17 cellular contexts compared by ENCODE assay signal in genomic region chr12:47209014-47209413, GRCh38.
DNase-seq lines count a peak whose midpoint lies in the region; ATAC-seq, FAIRE-seq and TF ChIP-seq lines count a peak whose summit lies in the region.
"Had no signal": no experiment of that assay in that cellular context is flagged by ENCODE, and none has a peak within 500 bp of the region (broad histone marks: within the 10 kb centered on the region; RNA-seq: fewer than 3 reads in every experiment).

No MANE protein-coding gene starts in this region.

- H4K5ac ChIP-seq in IMR-90 (ENCODE audit: low read depth, low read length): no peak overlapping the region

- no peak overlapping the region for H3K56ac ChIP-seq in IMR-90 (ENCODE audit: extremely low read depth, insufficient read depth, low read length)

- peaks cover 88% of the 10 kb centered on the region for H3K36me3 Mint-ChIP-seq in activated CD4-positive, alpha-beta T cell treated with anti-CD3 and anti-CD28 coated beads for 36 hours (ENCODE audit: low read depth)
- H3K36me3 Mint-ChIP-seq in activated T-helper 1 cell treated with anti-CD3 and anti-CD28 coated beads, Interleukin-12 subunit alpha, Interleukin-12 subunit beta, Interleukin-2, Interleukin-4 antibody, amounts not matched to agents 30 ng/mL and 10 ng/mL and 1 ng/mL, durations not matched to agents 14 hours and 24 hours and 36 hours (ENCODE audit: low read depth): peaks cover 70% of the 10 kb centered on the region
- peaks cover 13 to 74% (median 66%) of the 10 kb centered on the region in 5 donors for H3K36me3 Mint-ChIP-seq in naive thymus-derived CD4-positive, alpha-beta T cell

- no peak overlapping the region for H3K9ac ChIP-seq in IMR-90 (ENCODE audit: low read depth, low read length)

- TF ChIP-seq POLR2A in IMR-90 (IDR thresholded peaks at IDR 0.05; ENCODE audit: low read depth, low read length): no peak

- no peak overlapping the region for H2BK5ac ChIP-seq in IMR-90 (ENCODE audit: low read depth, low read length, poor library complexity, severe bottlenecking)

- H2AK9ac ChIP-seq in IMR-90 (replicated peaks; ENCODE audit: low read depth, low read length, poor library complexity): no peak overlapping the region

- peaks cover 11% of the 10 kb centered on the region for H3K9me1 ChIP-seq in IMR-90 (ENCODE audit: insufficient read depth, low read length)

- H2BK20ac ChIP-seq in IMR-90 (ENCODE audit: low read depth, low read length): no peak overlapping the region

- H3K4me1 Mint-ChIP-seq in activated CD4-positive, alpha-beta T cell treated with anti-CD3 and anti-CD28 coated beads for 36 hours: peaks cover 82% of the 10 kb centered on the region
- H3K4me1 Mint-ChIP-seq in activated T-helper 1 cell treated with anti-CD3 and anti-CD28 coated beads, Interleukin-12 subunit alpha, Interleukin-12 subunit beta, Interleukin-2, Interleukin-4 antibody, amounts not matched to agents 30 ng/mL and 10 ng/mL and 1 ng/mL, durations not matched to agents 14 hours and 24 hours and 36 hours (ENCODE audit: low read depth): peaks cover 88% of the 10 kb centered on the region
- H3K4me1 Mint-ChIP-seq in naive thymus-derived CD4-positive, alpha-beta T cell: peaks cover 44 to 82% (median 74%) of the 10 kb centered on the region in 7 donors

- H3K14ac ChIP-seq in IMR-90 (replicated peaks; ENCODE audit: low read depth, low read length): no peak overlapping the region

- H3K27ac ChIP-seq in IMR-90 (ENCODE audit: insufficient read depth, low read length): no peak overlapping the region
- peak overlapping the region; percentile 76 for H3K27ac ChIP-seq in naive thymus-derived CD4-positive, alpha-beta T cell (ENCODE audit: low read depth, low read length)
- no peak overlapping the region for H3K27ac ChIP-seq in small intestine (ENCODE audit: low read depth in 1 of 2, low read length in 1 of 2)

- H2BK15ac ChIP-seq in IMR-90 (ENCODE audit: low read depth, low read length): peak overlapping the region; percentile 27; the same call in 1 of the 3 replicates

- peak; percentile 21 for DNase-seq in activated CD4-positive, alpha-beta T cell treated with anti-CD3 and anti-CD28 coated beads for 36 hours
- DNase-seq in activated CD4-positive, alpha-beta T cell treated with anti-CD3 and anti-CD28 coated beads, Interleukin-2, amount 50 U/mL, for 4 hours: no peak
- DNase-seq in IMR-90 (no peak), small intestine (no peak)
- no peak for DNase-seq in activated T-helper 1 cell treated with anti-CD3 and anti-CD28 coated beads, Interleukin-12 subunit alpha, Interleukin-12 subunit beta, Interleukin-2, Interleukin-4 antibody, amounts not matched to agents 30 ng/mL and 10 ng/mL and 1 ng/mL, durations not matched to agents 14 hours and 24 hours and 36 hours (ENCODE audit: low spot score)
- DNase-seq in naive thymus-derived CD4-positive, alpha-beta T cell: no peak
- DNase-seq: 8988T; activated CD8-positive, alpha-beta memory T cell treated with anti-CD3 and anti-CD28 coated beads, Interleukin-2, amount 50 U/mL, for 4 hours; left lung; NCI-H2081; stomach had no signal

- no peak for TF ChIP-seq CTCF in IMR-90 (conservative IDR thresholded peaks at IDR 0.05; ENCODE audit: low read depth, low read length)

- H2AFZ ChIP-seq in IMR-90 (replicated peaks; ENCODE audit: low read length, poor library complexity): no peak overlapping the region

- H3K4me2 ChIP-seq in IMR-90 (ENCODE audit: low read depth, low read length): no peak overlapping the region
- H3K4me2 ChIP-seq: smooth muscle cell had no signal

- TF ChIP-seq RAD21 in IMR-90 (IDR thresholded peaks at IDR 0.05; ENCODE audit: low read length): no peak

- H3K36me3 ChIP-seq in IMR-90 (ENCODE audit: control insufficient read depth, insufficient read depth, low read length): no peaks in the 10 kb centered on the region
- peaks cover 26 to 42% (median 39%) of the 10 kb centered on the region in 3 experiments for H3K36me3 ChIP-seq in naive thymus-derived CD4-positive, alpha-beta T cell (ENCODE audit: control insufficient read depth in 2 of 3, insufficient read depth in 3 of 3, low read length in 3 of 3)
- H3K36me3 ChIP-seq in small intestine (ENCODE audit: control insufficient read depth in 2 of 2, insufficient read depth in 2 of 2, low read length in 2 of 2): no peaks in the 10 kb centered on the region
- H3K36me3 ChIP-seq: stomach had no signal

- peak overlapping the region; percentile 20; the same call in 1 of the 2 replicates for H2AK5ac ChIP-seq in IMR-90 (ENCODE audit: low read depth, low read length)

- H4K8ac ChIP-seq in IMR-90 (ENCODE audit: low read depth in 2 of 2, low read length in 2 of 2): 0 out of 4 replicates have a peak overlapping the region, but pooled peaks of 1 of the 2 experiments have one; percentile 49

- 0 out of 4 replicates have a peak, but pooled peaks cover 0 to 2% of the 10 kb centered on the region in 2 experiments for H3K79me1 ChIP-seq in IMR-90 (ENCODE audit: low read depth in 1 of 2, low read length in 2 of 2)

- H3K4me3 ChIP-seq in IMR-90 (ENCODE audit: insufficient read depth, low read depth, low read length) (no peak overlapping the region), small intestine (ENCODE audit: low read depth in 1 of 2, low read length in 2 of 2) (no peak overlapping the region)
- H3K4me3 ChIP-seq in naive thymus-derived CD4-positive, alpha-beta T cell (ENCODE audit: low read length): peak overlapping the region; percentile 42
- H3K4me3 ChIP-seq: left lung, smooth muscle cell, stomach had no signal

- H2BK120ac ChIP-seq in IMR-90 (ENCODE audit: low read depth, low read length): no peak overlapping the region

- intact Hi-C loops in activated CD4-positive, alpha-beta T cell treated with anti-CD3 and anti-CD28 coated beads for 36 hours (cut with DNase I, micrococcal nuclease): no loop called here
- intact Hi-C loops in IMR-90 (cut with micrococcal nuclease): no loop called here
- intact Hi-C loops in activated T-helper 1 cell treated with anti-CD3 and anti-CD28 coated beads, Interleukin-12 subunit alpha, Interleukin-12 subunit beta, Interleukin-2, Interleukin-4 antibody, amounts not matched to agents 30 ng/mL and 10 ng/mL and 1 ng/mL, durations not matched to agents 14 hours and 24 hours and 36 hours (cut with micrococcal nuclease): no loop called here
- intact Hi-C loops in naive thymus-derived CD4-positive, alpha-beta T cell (cut with micrococcal nuclease): no loop called here

- H4K20me1 ChIP-seq in IMR-90 (ENCODE audit: insufficient read depth, low read length): no peaks in the 10 kb centered on the region

- WGBS in IMR-90 (ENCODE audit: extremely low coverage in 2 of 2, insufficient read length in 1 of 2), 2 experiments: 85% methylated on average over 2 of the region's 6 CpGs; no CpG with 5 or more reads in 1 of the 2 experiments
- 92 to 98% (median 93%) methylated on average over 6 of the region's 6 CpGs for WGBS in small intestine, 3 donors

- FAIRE-seq in small intestine (lab: Jason Lieb, UNC): no peak
- FAIRE-seq: endometrium, urothelium cell line had no signal

- in situ Hi-C loops in IMR-90 (cut with MboI; ENCODE audit: low sequenced_read_pairs): no loop called here

- H3K18ac ChIP-seq in IMR-90 (ENCODE audit: low read depth, low read length): no peak overlapping the region

- peak overlapping the region; percentile 54 for H3K4me3 Mint-ChIP-seq in activated CD4-positive, alpha-beta T cell treated with anti-CD3 and anti-CD28 coated beads for 36 hours
- H3K4me3 Mint-ChIP-seq in activated T-helper 1 cell treated with anti-CD3 and anti-CD28 coated beads, Interleukin-12 subunit alpha, Interleukin-12 subunit beta, Interleukin-2, Interleukin-4 antibody, amounts not matched to agents 30 ng/mL and 10 ng/mL and 1 ng/mL, durations not matched to agents 14 hours and 24 hours and 36 hours: peak overlapping the region; percentile 70
- peak overlapping the region; percentile 55 to 100 (median 94) for H3K4me3 Mint-ChIP-seq in naive thymus-derived CD4-positive, alpha-beta T cell

- H3K27ac Mint-ChIP-seq in activated CD4-positive, alpha-beta T cell treated with anti-CD3 and anti-CD28 coated beads for 36 hours: peak overlapping the region; percentile 92
- peak overlapping the region; percentile 66 for H3K27ac Mint-ChIP-seq in activated T-helper 1 cell treated with anti-CD3 and anti-CD28 coated beads, Interleukin-12 subunit alpha, Interleukin-12 subunit beta, Interleukin-2, Interleukin-4 antibody, amounts not matched to agents 30 ng/mL and 10 ng/mL and 1 ng/mL, durations not matched to agents 14 hours and 24 hours and 36 hours
- H3K27ac Mint-ChIP-seq in naive thymus-derived CD4-positive, alpha-beta T cell: peak overlapping the region; percentile 41 to 98 (median 93)
- H3K27ac Mint-ChIP-seq: progenitor cell of endocrine pancreas had no signal

- H3K4ac ChIP-seq in IMR-90 (ENCODE audit: low read depth, low read length): no peak overlapping the region

- POLR2A ChIA-PET in activated CD4-positive, alpha-beta T cell treated with anti-CD3 and anti-CD28 coated beads for 36 hours (lab: Charles Lee): interaction anchor here (1.1 kb wide), 1 partner anchor 73 kb away, joined by 4 read pairs; no protein-coding TSS in a partner anchor
- POLR2A ChIA-PET in IMR-90 (lab: Charles Lee; ENCODE audit: unreplicated experiment): no interaction called here
- POLR2A ChIA-PET in naive thymus-derived CD4-positive, alpha-beta T cell (lab: Charles Lee): interaction anchor here (0.6 to 13.6 kb wide), 4 partner anchors 17 to 129 kb away, joined by 3 to 173 read pairs (median 20); partner anchors contain the start of genes AMIGO2 and PCED1B

- CTCF ChIA-PET in activated CD4-positive, alpha-beta T cell treated with anti-CD3 and anti-CD28 coated beads for 36 hours (lab: Charles Lee): interaction anchor here (2.0 kb wide), 1 partner anchor 17 kb away, joined by 6 read pairs; no protein-coding TSS in a partner anchor
- CTCF ChIA-PET in IMR-90 (lab: Yijun Ruan, JAX): no interaction called here
- CTCF ChIA-PET in naive thymus-derived CD4-positive, alpha-beta T cell (lab: Charles Lee): no interaction called here

- no peaks in the 10 kb centered on the region for H3K27me3 Mint-ChIP-seq in activated CD4-positive, alpha-beta T cell treated with anti-CD3 and anti-CD28 coated beads for 36 hours
- H3K27me3 Mint-ChIP-seq in activated T-helper 1 cell treated with anti-CD3 and anti-CD28 coated beads, Interleukin-12 subunit alpha, Interleukin-12 subunit beta, Interleukin-2, Interleukin-4 antibody, amounts not matched to agents 30 ng/mL and 10 ng/mL and 1 ng/mL, durations not matched to agents 14 hours and 24 hours and 36 hours (ENCODE audit: insufficient read depth): no peaks in the 10 kb centered on the region
- H3K27me3 Mint-ChIP-seq in naive thymus-derived CD4-positive, alpha-beta T cell: no peaks in the 10 kb centered on the region
- H3K27me3 Mint-ChIP-seq: progenitor cell of endocrine pancreas had no signal

- ATAC-seq in activated CD4-positive, alpha-beta T cell treated with anti-CD3 and anti-CD28 coated beads for 36 hours: no peak
- ATAC-seq in IMR-90 (ENCODE audit: low read depth): no peak
- ATAC-seq in naive thymus-derived CD4-positive, alpha-beta T cell: no peak
- ATAC-seq in GM21528 (IDR thresholded peaks at IDR 0.05; ENCODE audit: low FRiP score, unreplicated experiment): no peak
- ATAC-seq in GM21390 (IDR thresholded peaks at IDR 0.05; ENCODE audit: unreplicated experiment): no peak
- ATAC-seq: left lung had no signal

- BruUV-seq in IMR-90 (replicated peaks; lab: Mats Ljungman, UMichigan): no TSS peak

- no peaks in the 10 kb centered on the region for H3K27me3 ChIP-seq in IMR-90 (ENCODE audit: control insufficient read depth, insufficient read depth, low read length)
- H3K27me3 ChIP-seq in naive thymus-derived CD4-positive, alpha-beta T cell (ENCODE audit: control insufficient read depth in 2 of 2, insufficient read depth in 2 of 2, low read length in 2 of 2): no peaks in the 10 kb centered on the region
- H3K27me3 ChIP-seq in small intestine (ENCODE audit: control insufficient read depth in 2 of 2, insufficient read depth in 2 of 2, low read length in 2 of 2): no peaks in the 10 kb centered on the region
- H3K27me3 ChIP-seq: left lung, stomach had no signal

- peaks cover 2% of the 10 kb centered on the region; the same call in 1 of the 2 replicates for H3K4me1 ChIP-seq in IMR-90 (ENCODE audit: control insufficient read depth, insufficient read depth, low read length)
- H3K4me1 ChIP-seq in naive thymus-derived CD4-positive, alpha-beta T cell (ENCODE audit: control insufficient read depth in 2 of 2, insufficient read depth in 2 of 2, low read length in 2 of 2): peaks cover 68 to 70% of the 10 kb centered on the region in 2 donors
- H3K4me1 ChIP-seq in small intestine (ENCODE audit: control insufficient read depth in 2 of 2, insufficient read depth in 1 of 2, low read depth in 1 of 2, low read length in 1 of 2): peaks cover 3 to 5% of the 10 kb centered on the region in 2 donors

- H3K9me3 ChIP-seq in IMR-90 (ENCODE audit: control insufficient read depth, insufficient read depth, low read length): peaks cover 3% of the 10 kb centered on the region; the same call in 1 of the 2 replicates
- no peaks in the 10 kb centered on the region for H3K9me3 ChIP-seq in naive thymus-derived CD4-positive, alpha-beta T cell (ENCODE audit: control insufficient read depth in 2 of 3, low read length in 3 of 3)
- no peaks in the 10 kb centered on the region for H3K9me3 ChIP-seq in small intestine (ENCODE audit: control insufficient read depth, low read depth)
- H3K9me3 ChIP-seq: left lung, stomach had no signal

- no peak overlapping the region for H4K91ac ChIP-seq in IMR-90 (ENCODE audit: insufficient read depth, low read depth, low read length)

- H3K23ac ChIP-seq in IMR-90 (ENCODE audit: low read depth, low read length): no peak overlapping the region

- no peaks in the 10 kb centered on the region for H3K9me3 Mint-ChIP-seq in activated CD4-positive, alpha-beta T cell treated with anti-CD3 and anti-CD28 coated beads for 36 hours (ENCODE audit: low read depth)
- no peaks in the 10 kb centered on the region for H3K9me3 Mint-ChIP-seq in activated T-helper 1 cell treated with anti-CD3 and anti-CD28 coated beads, Interleukin-12 subunit alpha, Interleukin-12 subunit beta, Interleukin-2, Interleukin-4 antibody, amounts not matched to agents 30 ng/mL and 10 ng/mL and 1 ng/mL, durations not matched to agents 14 hours and 24 hours and 36 hours
- no peaks in the 10 kb centered on the region for H3K9me3 Mint-ChIP-seq in naive thymus-derived CD4-positive, alpha-beta T cell

- dilution Hi-C loops in IMR-90 (cut with HindIII; ENCODE audit: low sequenced_read_pairs, unreplicated experiment): no loop called here
